Comparison of ENCODE assay signal across 8 cellular contexts in the genomic region with DNA sequence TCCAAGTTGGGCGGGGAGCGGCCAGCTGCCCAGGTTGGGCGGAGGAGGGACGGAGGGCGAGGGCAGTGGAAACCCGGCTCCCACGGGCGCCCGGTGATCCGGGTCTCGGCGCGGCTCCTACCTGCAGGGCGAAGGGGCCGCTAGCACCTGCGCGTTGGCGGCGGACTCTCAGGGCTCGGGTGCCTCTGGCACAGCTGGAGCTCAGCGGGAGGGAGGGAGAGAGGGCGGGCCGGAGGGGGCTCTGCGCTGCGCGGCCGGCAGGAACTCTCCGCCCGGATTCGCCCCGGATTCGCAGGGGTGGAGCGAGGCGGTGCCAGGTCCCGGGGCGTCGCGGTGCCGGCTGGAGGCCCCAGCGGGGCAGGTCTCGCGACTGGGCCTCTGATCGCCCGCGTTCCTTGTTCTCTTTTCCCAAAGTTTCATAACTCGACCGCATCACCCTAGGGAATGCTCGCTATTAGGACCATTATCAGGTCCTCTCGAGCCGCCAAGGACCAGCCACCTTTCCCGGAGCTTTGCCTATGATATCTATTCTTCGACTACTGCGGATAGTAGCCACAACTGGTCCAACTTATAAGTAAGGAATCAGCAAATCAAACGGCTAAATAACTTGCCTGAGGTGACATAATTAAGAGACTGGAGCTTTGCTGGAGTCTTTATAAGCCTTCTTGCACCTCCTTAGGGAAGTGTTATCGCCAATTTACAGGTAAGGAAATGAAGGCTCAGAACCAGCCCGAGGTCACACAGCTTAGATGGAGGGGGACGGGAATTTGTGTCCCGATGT. TPM values are rescaled to one million over a fixed set of nuclear protein-coding genes. Genes with fewer than 3 reads are reported as not detected.
DNase-seq lines count a peak whose midpoint lies in the region; ATAC-seq, FAIRE-seq and TF ChIP-seq lines count a peak whose summit lies in the region.

A gene with protein sequence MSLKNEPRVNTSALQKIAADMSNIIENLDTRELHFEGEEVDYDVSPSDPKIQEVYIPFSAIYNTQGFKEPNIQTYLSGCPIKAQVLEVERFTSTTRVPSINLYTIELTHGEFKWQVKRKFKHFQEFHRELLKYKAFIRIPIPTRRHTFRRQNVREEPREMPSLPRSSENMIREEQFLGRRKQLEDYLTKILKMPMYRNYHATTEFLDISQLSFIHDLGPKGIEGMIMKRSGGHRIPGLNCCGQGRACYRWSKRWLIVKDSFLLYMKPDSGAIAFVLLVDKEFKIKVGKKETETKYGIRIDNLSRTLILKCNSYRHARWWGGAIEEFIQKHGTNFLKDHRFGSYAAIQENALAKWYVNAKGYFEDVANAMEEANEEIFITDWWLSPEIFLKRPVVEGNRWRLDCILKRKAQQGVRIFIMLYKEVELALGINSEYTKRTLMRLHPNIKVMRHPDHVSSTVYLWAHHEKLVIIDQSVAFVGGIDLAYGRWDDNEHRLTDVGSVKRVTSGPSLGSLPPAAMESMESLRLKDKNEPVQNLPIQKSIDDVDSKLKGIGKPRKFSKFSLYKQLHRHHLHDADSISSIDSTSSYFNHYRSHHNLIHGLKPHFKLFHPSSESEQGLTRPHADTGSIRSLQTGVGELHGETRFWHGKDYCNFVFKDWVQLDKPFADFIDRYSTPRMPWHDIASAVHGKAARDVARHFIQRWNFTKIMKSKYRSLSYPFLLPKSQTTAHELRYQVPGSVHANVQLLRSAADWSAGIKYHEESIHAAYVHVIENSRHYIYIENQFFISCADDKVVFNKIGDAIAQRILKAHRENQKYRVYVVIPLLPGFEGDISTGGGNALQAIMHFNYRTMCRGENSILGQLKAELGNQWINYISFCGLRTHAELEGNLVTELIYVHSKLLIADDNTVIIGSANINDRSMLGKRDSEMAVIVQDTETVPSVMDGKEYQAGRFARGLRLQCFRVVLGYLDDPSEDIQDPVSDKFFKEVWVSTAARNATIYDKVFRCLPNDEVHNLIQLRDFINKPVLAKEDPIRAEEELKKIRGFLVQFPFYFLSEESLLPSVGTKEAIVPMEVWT (minus strand): TSS at position 206 of the 781 bp plus-strand sequence. CDS start 72,432 bp downstream, outside the sequence.

- no peaks in the 10 kb centered on the region for H3K36me3 ChIP-seq in neural cell (ENCODE audit: insufficient read depth, low read length)

- H3K4me3 ChIP-seq in neural cell (ENCODE audit: low read length), result peak within 1 kb of the TSS; percentile 85

- peak within 1 kb of the TSS; percentile 36; the same call in 1 of the 2 replicates for H3K27ac ChIP-seq in C4-2B
- no peak within 1 kb of the TSS for H3K27ac ChIP-seq in neural cell (ENCODE audit: low read length)

- no peak for TF ChIP-seq RAD21 in neural cell (conservative IDR thresholded peaks at IDR 0.05)

- H4K20me1 ChIP-seq in neural cell (ENCODE audit: insufficient read depth), result no peaks in the 10 kb centered on the region

- no peak for TF ChIP-seq CTCF in C4-2B (conservative IDR thresholded peaks at IDR 0.05)
- no peak for TF ChIP-seq CTCF in neural cell (IDR thresholded peaks at IDR 0.05; ENCODE audit: poor library complexity, severe bottlenecking)

- H3K79me2 ChIP-seq in neural cell (replicated peaks; ENCODE audit: insufficient read depth, low read length), result no peaks in the 10 kb centered on the region

- H2AFZ ChIP-seq in neural cell (ENCODE audit: low read depth, low read length), result peak within 1 kb of the TSS; percentile 60

- no peak for FAIRE-seq in frontal cortex (lab: Jason Lieb, UNC)

- H3K9me3 ChIP-seq in neural cell (ENCODE audit: low read length), result no peaks in the 10 kb centered on the region

- ATAC-seq in GM19043 (IDR thresholded peaks at IDR 0.05; ENCODE audit: low read depth, unreplicated experiment), result peak; percentile 52
- peak; percentile 41 for ATAC-seq in HG03159 (IDR thresholded peaks at IDR 0.05; ENCODE audit: unreplicated experiment)

- peak within 1 kb of the TSS; percentile 38 for H3K9ac ChIP-seq in neural cell (ENCODE audit: low read length)

- no peaks in the 10 kb centered on the region for H3K9me2 ChIP-seq in neural cell (ENCODE audit: insufficient read depth, low read length)

- H3F3A ChIP-seq in neural cell (ENCODE audit: insufficient read depth, low read length, poor library complexity, severe bottlenecking), result no peaks in the 10 kb centered on the region

- peaks cover 25% of the 10 kb centered on the region for H3K27me3 ChIP-seq in neural cell (ENCODE audit: insufficient read depth, low read depth, low read length)

- H3K4me2 ChIP-seq in neural cell (ENCODE audit: low read length), result peak within 1 kb of the TSS; percentile 81

- no peak for TF ChIP-seq EP300 in neural cell (conservative IDR thresholded peaks at IDR 0.05; ENCODE audit: poor library complexity, severe bottlenecking)

- DNase-seq in NOMO-1 treated with DMSO at 0.1 percent for 48 hours (lab: John Stamatoyannopoulos, UW; ENCODE audit: unreplicated experiment), result peak; percentile 69
- peak; percentile 12 for DNase-seq in activated gamma-delta T cell treated with anti-CD3 and anti-CD28 coated beads, Interleukin-2, amount 50 U/mL, for 16 hours (ENCODE audit: low read depth)
- peak; percentile 72 to 77 for DNase-seq in frontal cortex (ENCODE audit: low spot score in 2 of 2)
- peak; percentile 86 for DNase-seq in ureter (ENCODE audit: low spot score)

TF ChIP-seq in neural cell, 6 proteins besides CTCF, POLR2A, EP300 and RAD21:
- TF ChIP-seq, protein P1, sequence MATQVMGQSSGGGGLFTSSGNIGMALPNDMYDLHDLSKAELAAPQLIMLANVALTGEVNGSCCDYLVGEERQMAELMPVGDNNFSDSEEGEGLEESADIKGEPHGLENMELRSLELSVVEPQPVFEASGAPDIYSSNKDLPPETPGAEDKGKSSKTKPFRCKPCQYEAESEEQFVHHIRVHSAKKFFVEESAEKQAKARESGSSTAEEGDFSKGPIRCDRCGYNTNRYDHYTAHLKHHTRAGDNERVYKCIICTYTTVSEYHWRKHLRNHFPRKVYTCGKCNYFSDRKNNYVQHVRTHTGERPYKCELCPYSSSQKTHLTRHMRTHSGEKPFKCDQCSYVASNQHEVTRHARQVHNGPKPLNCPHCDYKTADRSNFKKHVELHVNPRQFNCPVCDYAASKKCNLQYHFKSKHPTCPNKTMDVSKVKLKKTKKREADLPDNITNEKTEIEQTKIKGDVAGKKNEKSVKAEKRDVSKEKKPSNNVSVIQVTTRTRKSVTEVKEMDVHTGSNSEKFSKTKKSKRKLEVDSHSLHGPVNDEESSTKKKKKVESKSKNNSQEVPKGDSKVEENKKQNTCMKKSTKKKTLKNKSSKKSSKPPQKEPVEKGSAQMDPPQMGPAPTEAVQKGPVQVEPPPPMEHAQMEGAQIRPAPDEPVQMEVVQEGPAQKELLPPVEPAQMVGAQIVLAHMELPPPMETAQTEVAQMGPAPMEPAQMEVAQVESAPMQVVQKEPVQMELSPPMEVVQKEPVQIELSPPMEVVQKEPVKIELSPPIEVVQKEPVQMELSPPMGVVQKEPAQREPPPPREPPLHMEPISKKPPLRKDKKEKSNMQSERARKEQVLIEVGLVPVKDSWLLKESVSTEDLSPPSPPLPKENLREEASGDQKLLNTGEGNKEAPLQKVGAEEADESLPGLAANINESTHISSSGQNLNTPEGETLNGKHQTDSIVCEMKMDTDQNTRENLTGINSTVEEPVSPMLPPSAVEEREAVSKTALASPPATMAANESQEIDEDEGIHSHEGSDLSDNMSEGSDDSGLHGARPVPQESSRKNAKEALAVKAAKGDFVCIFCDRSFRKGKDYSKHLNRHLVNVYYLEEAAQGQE (IDR thresholded peaks at IDR 0.05; ENCODE audit: borderline replicate concordance), result no peak
- no peak for TF ChIP-seq MXI1 (conservative IDR thresholded peaks at IDR 0.05; ENCODE audit: poor library complexity, severe bottlenecking)

RNA-seq across cellular contexts. Expression of the gene that starts here (rescaled TPM):
- 4.1 TPM for total RNA-seq in frontal cortex
- 0.06 TPM in 1 of 2 replicates, not detected in the other for polyA plus RNA-seq in neural cell
- polyA minus RNA-seq in neural cell, result 0.24 TPM in 1 of 2 replicates, not detected in the other
- 43.7 TPM for total RNA-seq in ureter

Comparison
In these comparisons a context has a peak if more than half of its experiments do, and no peak if none do; other contexts are left out.
1. DNase-seq: peak in every context shown above with its lines; median percentile 86 in ureter; 74 in frontal cortex; 69 in NOMO-1 treated with DMSO at 0.1 percent for 48 hours; 12 in activated gamma-delta T cell treated with anti-CD3 and anti-CD28 coated beads, Interleukin-2, amount 50 U/mL, for 16 hours.